In genomic region chr19:11505032-11505503, GRCh38 we compare ENCODE assay signal across 8 cellular contexts. TPM values are rescaled to one million over a fixed set of nuclear protein-coding genes. Genes with fewer than 3 reads are reported as not detected.
DNase-seq lines count a peak whose midpoint lies in the region; ATAC-seq lines count a peak whose summit lies in the region.

No MANE protein-coding gene starts in this region.

- DNase-seq in DMS153 (lab: John Stamatoyannopoulos, UW) (peak; percentile 95), OCI-M2 (lab: John Stamatoyannopoulos, UW; ENCODE audit: unreplicated experiment) (peak; percentile 99)
- peak; percentile 92 for DNase-seq in Jurkat, Clone E6-1 (ENCODE audit: low read depth, low spot score)
- DNase-seq in activated T-cell treated with anti-CD3 and anti-CD28 coated beads, Interleukin-2, amount 50 U/mL, for 4 hours: peak; percentile 95
- DNase-seq in stimulated activated CD8-positive, alpha-beta memory T cell treated with anti-CD3 and anti-CD28 coated beads, Interleukin-7, amount 100 ng/mL, for 24 hours (ENCODE audit: low read depth): peak; percentile 94

- H3K27ac ChIP-seq in muscle layer of duodenum (ENCODE audit: low read length): peak overlapping the region; percentile 72

- H3K9me3 ChIP-seq in muscle layer of duodenum (ENCODE audit: control insufficient read depth in 1 of 2, low read length in 2 of 2): no peaks in the 10 kb centered on the region

- H3K4me1 ChIP-seq in muscle layer of duodenum (ENCODE audit: control insufficient read depth in 1 of 2, insufficient read depth in 2 of 2, low read length in 2 of 2): peaks cover 0 to 11% of the 10 kb centered on the region in 2 donors

- H3K4me3 ChIP-seq in Jurkat, Clone E6-1 (ENCODE audit: low read length): peak overlapping the region; percentile 64
- peak overlapping the region; percentile 75 to 81 for H3K4me3 ChIP-seq in muscle layer of duodenum (ENCODE audit: low read depth in 1 of 2, low read length in 2 of 2)

- H3K27me3 Mint-ChIP-seq in activated T-cell treated with anti-CD3 and anti-CD28 coated beads, Interleukin-2, amount 50 U/mL, for 4 hours (ENCODE audit: low read depth): no peaks in the 10 kb centered on the region

- peaks cover 2% of the 10 kb centered on the region for H3K36me3 Mint-ChIP-seq in activated T-cell treated with anti-CD3 and anti-CD28 coated beads, Interleukin-2, amount 50 U/mL, for 4 hours (ENCODE audit: insufficient read depth)

- H3K36me3 ChIP-seq in muscle layer of duodenum (ENCODE audit: control insufficient read depth in 1 of 2, insufficient read depth in 2 of 2, low read length in 2 of 2): no peaks in the 10 kb centered on the region

- H3K27me3 ChIP-seq in muscle layer of duodenum (ENCODE audit: low read depth, low read length): no peaks in the 10 kb centered on the region

- H3K4me1 Mint-ChIP-seq in activated T-cell treated with anti-CD3 and anti-CD28 coated beads, Interleukin-2, amount 50 U/mL, for 4 hours (ENCODE audit: low read depth): peaks cover 10% of the 10 kb centered on the region

- H3K9me3 Mint-ChIP-seq in activated T-cell treated with anti-CD3 and anti-CD28 coated beads, Interleukin-2, amount 50 U/mL, for 4 hours: no peaks in the 10 kb centered on the region

- ATAC-seq in GM21723 (IDR thresholded peaks at IDR 0.05; ENCODE audit: unreplicated experiment) (peak; percentile 85), esophagus mucosa (peak; percentile 94)
- peak; percentile 96 for ATAC-seq in activated T-cell treated with anti-CD3 and anti-CD28 coated beads, Interleukin-2, amount 50 U/mL, for 4 hours

- H3K4me3 Mint-ChIP-seq in activated T-cell treated with anti-CD3 and anti-CD28 coated beads, Interleukin-2, amount 50 U/mL, for 4 hours: peak overlapping the region; percentile 82

RNA-seq across cellular contexts. Expression of gene ZNF653, which starts 0.6 kb away (rescaled TPM):
- 18.4 TPM for polyA plus RNA-seq in Jurkat, Clone E6-1 (2012; ENCODE audit: insufficient read depth, insufficient read length)
- 10 to 100 TPM; 12.3 to 16.9 (median 13.9) TPM for total RNA-seq in activated T-cell treated with anti-CD3 and anti-CD28 coated beads, Interleukin-2, amount 50 U/mL, for 4 hours
- total RNA-seq in esophagus mucosa: 5.0 TPM

RNA-seq across cellular contexts. Expression of gene ECSIT, which starts 23.9 kb away (rescaled TPM):
- 59.0 TPM for polyA plus RNA-seq in Jurkat, Clone E6-1 (2012; ENCODE audit: insufficient read depth, insufficient read length)
- total RNA-seq in activated T-cell treated with anti-CD3 and anti-CD28 coated beads, Interleukin-2, amount 50 U/mL, for 4 hours: 10 to 100 TPM; 72.3 to 88.1 (median 81.9) TPM
- total RNA-seq in esophagus mucosa: 32.8 TPM

RNA-seq across cellular contexts. Expression of gene ELAVL3, which starts 24.2 kb away (rescaled TPM):
- polyA plus RNA-seq in Jurkat, Clone E6-1 (2012; ENCODE audit: insufficient read depth, insufficient read length): not detected
- total RNA-seq in activated T-cell treated with anti-CD3 and anti-CD28 coated beads, Interleukin-2, amount 50 U/mL, for 4 hours: under 1 TPM in 1 of 3 donors, not detected in 2; 0.19 TPM
- total RNA-seq in esophagus mucosa: not detected

RNA-seq across cellular contexts. Expression of gene CNN1, which starts 33.6 kb away (rescaled TPM):
- polyA plus RNA-seq in Jurkat, Clone E6-1 (2012; ENCODE audit: insufficient read depth, insufficient read length): not detected
- total RNA-seq in activated T-cell treated with anti-CD3 and anti-CD28 coated beads, Interleukin-2, amount 50 U/mL, for 4 hours: under 1 TPM in 1 of 3 donors, not detected in 2; 0.25 TPM
- total RNA-seq in esophagus mucosa: 8.3 TPM

RNA-seq across cellular contexts. Expression of gene ELOF1, which starts 54.0 kb away (rescaled TPM):
- 72.6 TPM for polyA plus RNA-seq in Jurkat, Clone E6-1 (2012; ENCODE audit: insufficient read depth, insufficient read length)
- 10 to 100 TPM; 82.5 to 91.6 (median 86.4) TPM for total RNA-seq in activated T-cell treated with anti-CD3 and anti-CD28 coated beads, Interleukin-2, amount 50 U/mL, for 4 hours
- total RNA-seq in esophagus mucosa: 34.9 TPM

Comparison
In these comparisons a context has a peak if more than half of its experiments do, and no peak if none do; other contexts are left out.
1. Peak in every context shown above with its lines: DNase-seq, ATAC-seq, H3K4me3 ChIP-seq and H3K27ac ChIP-seq.